Comparison of ENCODE assay signal across 10 cellular contexts in the genomic region with DNA sequence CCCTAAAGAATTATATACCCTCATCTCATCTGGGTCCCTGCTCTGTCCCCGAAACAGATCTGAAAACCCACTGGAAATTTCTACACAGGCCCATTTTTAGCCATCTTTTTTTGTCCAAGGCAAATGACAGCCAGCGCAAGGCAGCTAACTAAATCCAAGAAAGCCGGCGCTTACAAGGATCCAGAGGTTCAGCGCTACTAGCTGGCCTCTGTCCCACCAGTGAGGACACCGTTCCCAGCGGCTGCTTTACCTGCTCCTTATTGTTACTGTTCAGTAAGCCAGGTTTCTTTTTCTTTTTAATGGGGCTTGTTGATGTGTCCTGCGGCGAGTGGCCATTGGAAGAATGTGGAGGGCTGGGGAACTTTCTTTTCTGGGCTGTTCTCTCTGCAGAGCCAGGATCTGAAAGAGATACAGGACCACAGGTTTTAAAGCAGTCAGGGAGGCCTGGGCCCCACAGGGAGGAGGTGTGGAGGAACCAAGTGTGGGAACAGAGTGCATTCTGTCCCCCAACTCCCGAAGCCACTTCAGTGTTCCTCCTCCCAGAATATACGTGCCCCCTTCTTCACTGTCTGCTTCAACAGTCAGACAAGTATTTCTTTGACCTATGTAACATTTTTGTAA. TPM values are rescaled to one million over a fixed set of nuclear protein-coding genes. Genes with fewer than 3 reads are reported as not detected.
DNase-seq lines count a peak whose midpoint lies in the region; ATAC-seq and TF ChIP-seq lines count a peak whose summit lies in the region.
"Had no signal": no experiment of that assay in that cellular context is flagged by ENCODE, and none has a peak within 500 bp of the region (broad histone marks: within the 10 kb centered on the region; RNA-seq: fewer than 3 reads in every experiment).

No MANE protein-coding gene starts in this region.

- H4K5ac ChIP-seq in H9 (ENCODE audit: insufficient read length, low read depth, low read length): no peak overlapping the region

- no peak overlapping the region for H4K8ac ChIP-seq in H9 (replicated peaks; ENCODE audit: insufficient read length, low read depth, low read length)

- no peak overlapping the region for H2BK5ac ChIP-seq in H9 (ENCODE audit: insufficient read length, low read length)

- H3K27me3 ChIP-seq in H9 (ENCODE audit: insufficient read depth, low read length): no peaks in the 10 kb centered on the region
- no peaks in the 10 kb centered on the region for H3K27me3 ChIP-seq in ascending aorta
- no peaks in the 10 kb centered on the region for H3K27me3 ChIP-seq in hepatocyte
- no peaks in the 10 kb centered on the region for H3K27me3 ChIP-seq in skeletal muscle satellite cell (ENCODE audit: control insufficient read depth, insufficient read depth, low read length)
- H3K27me3 ChIP-seq: BE2C had no signal

- H3K27ac Mint-ChIP-seq in H9: peak overlapping the region; percentile 82 to 96 (median 93)

- H3K23ac ChIP-seq in H9 (ENCODE audit: insufficient read length, low read depth, low read length): no peak overlapping the region

- TF ChIP-seq CTCF in H9 (conservative IDR thresholded peaks at IDR 0.05) (no peak), ascending aorta (IDR thresholded peaks at IDR 0.05) (no peak), hepatocyte (IDR thresholded peaks at IDR 0.05; ENCODE audit: poor library complexity) (no peak), GM13976 (IDR thresholded peaks at IDR 0.05; ENCODE audit: borderline replicate concordance, control extremely low read depth, extremely low read depth, insufficient read depth, missing control alignments) (no peak)

- no CpG with 5 or more reads among the region's 11 CpGs for WGBS in H9 (ENCODE audit: extremely low coverage, insufficient read length, low lambda C conversion rate)
- WGBS in hepatocyte (ENCODE audit: low lambda C conversion rate, missing lambda C conversion rate): 87% methylated on average over 11 of the region's 11 CpGs

- H3K9ac ChIP-seq in H9 (ENCODE audit: extremely low read depth, insufficient read length, low read length) (no peak overlapping the region), skeletal muscle satellite cell (ENCODE audit: low read depth, low read length) (peak overlapping the region; percentile 28)

- no peak for DNase-seq in H9
- no peak for DNase-seq in ascending aorta (ENCODE audit: low spot score in 2 of 2)
- DNase-seq in hepatocyte (ENCODE audit: low spot score): no peak
- no peak for DNase-seq in GM13976 (ENCODE audit: low spot score)
- DNase-seq in SIG-M5 treated with dmso at 0.1 percent for 504 hours (lab: John Stamatoyannopoulos, UW; ENCODE audit: unreplicated experiment): no peak
- no peak for DNase-seq in globus pallidus (ENCODE audit: low spot score)
- DNase-seq: BE2C, small intestine had no signal

- H2BK120ac ChIP-seq in H9 (ENCODE audit: low read depth, low read length, poor library complexity, severe bottlenecking): no peak overlapping the region

- no peak overlapping the region; the same call in 1 of the 2 replicates for H3K4ac ChIP-seq in H9 (ENCODE audit: low read depth, low read length)

- H2AK5ac ChIP-seq in H9 (ENCODE audit: insufficient read length, low read length): no peak overlapping the region

- intact Hi-C loops in ascending aorta (cut with DNase I): loop anchor here (2.0 kb wide), 1 partner anchor 31 kb away; no protein-coding TSS in a partner anchor

- no peaks in the 10 kb centered on the region for H3K9me3 Mint-ChIP-seq in H9

- H3K4me3 Mint-ChIP-seq in H9: no peak overlapping the region

- H3K4me2 ChIP-seq in H9 (ENCODE audit: insufficient read depth, insufficient read length, low read length) (no peak overlapping the region), hepatocyte (no peak overlapping the region), skeletal muscle satellite cell (ENCODE audit: low read length) (no peak overlapping the region)

- peak overlapping the region in 1 of 2 donors; percentile 26 for H3K4me3 ChIP-seq in ascending aorta
- no peak overlapping the region for H3K4me3 ChIP-seq in hepatocyte
- H3K4me3 ChIP-seq in skeletal muscle satellite cell (ENCODE audit: low read length): no peak overlapping the region

- H3K9me2 ChIP-seq in hepatocyte (replicated peaks; ENCODE audit: insufficient read depth): no peaks in the 10 kb centered on the region

- H3K4me1 Mint-ChIP-seq in H9: peaks cover 40 to 48% of the 10 kb centered on the region in 2 experiments

- H3K27me3 Mint-ChIP-seq in H9 (ENCODE audit: low read depth): no peaks in the 10 kb centered on the region; the same call in 1 of the 2 replicates

- in situ Hi-C loops in GM13976 (cut with MboI; ENCODE audit: low sequenced_read_pairs, unreplicated experiment): no loop called here

- no peak overlapping the region for H3T11ph ChIP-seq in H9 (ENCODE audit: low read length)

- H3K79me2 ChIP-seq in H9 (ENCODE audit: insufficient read depth, low read length) (peaks cover 41% of the 10 kb centered on the region; the same call in 1 of the 2 replicates), hepatocyte (peaks cover 98% of the 10 kb centered on the region)

- H4K91ac ChIP-seq in H9 (ENCODE audit: insufficient read length, low read depth, low read length): peak overlapping the region; percentile 62

- H2BK15ac ChIP-seq in H9 (ENCODE audit: low read depth, low read length): no peak overlapping the region

- no peaks in the 10 kb centered on the region for H3K9me3 ChIP-seq in H9 (ENCODE audit: control insufficient read depth, low read depth, low read length)
- H3K9me3 ChIP-seq in ascending aorta: no peaks in the 10 kb centered on the region
- H3K9me3 ChIP-seq in hepatocyte (ENCODE audit: low read depth): no peaks in the 10 kb centered on the region
- H3K9me3 ChIP-seq in skeletal muscle satellite cell (replicated peaks; ENCODE audit: low read length): no peaks in the 10 kb centered on the region
- H3K9me3 ChIP-seq: BE2C had no signal

- no peak overlapping the region for H2BK12ac ChIP-seq in H9 (ENCODE audit: insufficient read length, low read depth, low read length)

- no peak overlapping the region for H3K27ac ChIP-seq in H9 (ENCODE audit: insufficient read length, low read depth, low read length)
- H3K27ac ChIP-seq in ascending aorta: peak overlapping the region; percentile 81 to 82
- peak overlapping the region; percentile 53 for H3K27ac ChIP-seq in hepatocyte

- H2AFZ ChIP-seq in H9 (ENCODE audit: low read length): no peak overlapping the region
- no peak overlapping the region for H2AFZ ChIP-seq in hepatocyte

- H3K36me3 ChIP-seq in ascending aorta (peaks cover 0 to 12% of the 10 kb centered on the region in 2 donors), hepatocyte (replicated peaks; ENCODE audit: insufficient read depth, low read depth) (no peaks in the 10 kb centered on the region), skeletal muscle satellite cell (ENCODE audit: insufficient read depth, low read length) (peaks cover 70% of the 10 kb centered on the region)

- H2BK20ac ChIP-seq in H9 (ENCODE audit: low read depth, low read length, poor library complexity, severe bottlenecking): no peak overlapping the region

- no peak overlapping the region for H3K56ac ChIP-seq in H9 (ENCODE audit: insufficient read length, low read depth, low read length)

- peaks cover 26 to 78% (median 50%) of the 10 kb centered on the region in 3 experiments for H3K36me3 Mint-ChIP-seq in H9 (ENCODE audit: insufficient read depth in 1 of 3, low read depth in 3 of 3)

- H3K18ac ChIP-seq in H9 (ENCODE audit: insufficient read length, low read depth, low read length): peak overlapping the region; percentile 11

- H3K79me1 ChIP-seq in H9 (ENCODE audit: insufficient read depth, low read depth, low read length, poor library complexity, severe bottlenecking): peaks cover 20% of the 10 kb centered on the region

- peaks cover 12% of the 10 kb centered on the region for H3K4me1 ChIP-seq in H9 (ENCODE audit: insufficient read depth, low read length)
- H3K4me1 ChIP-seq in ascending aorta: peaks cover 10 to 26% of the 10 kb centered on the region in 2 donors
- H3K4me1 ChIP-seq in hepatocyte (ENCODE audit: insufficient read depth): peaks cover 19% of the 10 kb centered on the region
- H3K4me1 ChIP-seq in skeletal muscle satellite cell (ENCODE audit: control insufficient read depth, insufficient read depth, low read length): peaks cover 17% of the 10 kb centered on the region
- H3K4me1 ChIP-seq: BE2C had no signal

- H3K14ac ChIP-seq in H9 (ENCODE audit: insufficient read depth, low read length): peak overlapping the region; percentile 31; the same call in 1 of the 2 replicates

- H4K20me1 ChIP-seq in H9 (ENCODE audit: control insufficient read depth, insufficient read depth, insufficient read length) (no peaks in the 10 kb centered on the region), hepatocyte (ENCODE audit: insufficient read depth, poor library complexity, severe bottlenecking) (no peaks in the 10 kb centered on the region)

- ATAC-seq in HG03039 (IDR thresholded peaks at IDR 0.05; ENCODE audit: unreplicated experiment): no peak

- H3K23me2 ChIP-seq in H9 (ENCODE audit: insufficient read length, low read depth, low read length, poor library complexity, severe bottlenecking): no peaks in the 10 kb centered on the region

RNA-seq across cellular contexts. Expression of gene ZMYND8, which starts 46.6 kb away (rescaled TPM):
- total RNA-seq in H9 (2021) (158 and 162 TPM in 2 replicates), ascending aorta (23.2 TPM), hepatocyte (28.9 and 30.3 TPM in 2 replicates)
- 34.3 and 43.1 TPM in 2 replicates for polyA plus RNA-seq in hepatocyte
- total RNA-seq in skeletal muscle satellite cell (2012; rRNA removed): 40.1 and 50.0 TPM in 2 replicates
